Comparison of ENCODE assay signal across 8 cellular contexts in genomic region chr19:10471909-10472308, GRCh38. TPM values are rescaled to one million over a fixed set of nuclear protein-coding genes. Genes with fewer than 3 reads are reported as not detected.
A peak's percentile ranks its signal among the peaks of the same experiment; 100 is the strongest.
DNase-seq lines count a peak whose midpoint lies in the region; ATAC-seq and TF ChIP-seq lines count a peak whose summit lies in the region.

No MANE protein-coding gene starts in this region.

- H3K9me3 ChIP-seq in A673 (ENCODE audit: low read depth, low read length, poor library complexity, severe bottlenecking) = no peaks in the 10 kb centered on the region

- CTCF ChIA-PET in A673 (lab: Charles Lee) = interaction anchor here (0.6 kb wide), 1 partner anchor 67 kb away, joined by 8 read pairs; no protein-coding TSS in a partner anchor

- peak; percentile 69 for DNase-seq in A673 (ENCODE audit: low spot score)
- no peak for DNase-seq in GM10266 (ENCODE audit: extremely low spot score)
- DNase-seq in NCI-H526 (lab: John Stamatoyannopoulos, UW) = peak; percentile 11 to 62
- peak; percentile 63 for DNase-seq in dermis blood vessel endothelial cell
- peak; percentile 26 for DNase-seq in superior temporal gyrus (ENCODE audit: extremely low spot score)
- DNase-seq in occipital lobe (lab: John Stamatoyannopoulos, UW) = no peak
- no peak for DNase-seq in UCSD-AML1 (lab: John Stamatoyannopoulos, UW; ENCODE audit: unreplicated experiment)

- TF ChIP-seq CTCF in A673 (conservative IDR thresholded peaks at IDR 0.05; ENCODE audit: low read depth, low read length) = peak; percentile 68
- TF ChIP-seq CTCF in GM10266 (IDR thresholded peaks at IDR 0.05; ENCODE audit: control insufficient read depth, insufficient read depth, low read depth, missing control alignments) = peak; percentile 26

- H3K27me3 ChIP-seq in A673 (replicated peaks; ENCODE audit: insufficient read depth, low read depth, low read length, poor library complexity) = no peaks in the 10 kb centered on the region

- H3K36me3 ChIP-seq in A673 (ENCODE audit: insufficient read depth, low read length, poor library complexity, severe bottlenecking) = peaks cover 7% of the 10 kb centered on the region

- no peak overlapping the region for H3K4me3 ChIP-seq in A673 (ENCODE audit: low read depth, low read length, poor library complexity, severe bottlenecking)

- H3K4me1 ChIP-seq in A673 (ENCODE audit: insufficient read depth, low read length, poor library complexity, severe bottlenecking) = no peaks in the 10 kb centered on the region

- no peak overlapping the region for H3K27ac ChIP-seq in A673 (ENCODE audit: low read depth, low read length, poor library complexity, severe bottlenecking)

- no TSS peak for BruUV-seq in A673 (replicated peaks; lab: Mats Ljungman, UMichigan)

- POLR2A ChIA-PET in A673 (lab: Charles Lee; ENCODE audit: low non-redundant PET) = no interaction called here

- intact Hi-C loops in A673 (cut with micrococcal nuclease; ENCODE audit: unreplicated experiment) = no loop called here

- ATAC-seq in GM21717 (IDR thresholded peaks at IDR 0.05; ENCODE audit: unreplicated experiment) = no peak

RNA-seq across cellular contexts. Expression of gene KEAP1, which starts 31.2 kb away (rescaled TPM):
- total RNA-seq in A673 (2021) (112 TPM in 2 replicates), dermis blood vessel endothelial cell (125 and 147 TPM in 2 replicates), occipital lobe (32.9 TPM)

RNA-seq across cellular contexts. Expression of gene S1PR5, which starts 45.3 kb away (rescaled TPM):
- total RNA-seq in A673 (2021) (0.41 and 1.1 TPM in 2 replicates), dermis blood vessel endothelial cell (under 0.01 TPM in 1 of 2 replicates, not detected in the other), occipital lobe (0.31 TPM)

RNA-seq across cellular contexts. Expression of gene PDE4A, which starts 51.6 kb away (rescaled TPM):
- total RNA-seq in A673 (2021) (32.5 and 40.1 TPM in 2 replicates), dermis blood vessel endothelial cell (2.2 and 5.3 TPM in 2 replicates), occipital lobe (5.6 TPM)

Comparison
In these comparisons a context has a peak if more than half of its experiments do, and no peak if none do; other contexts are left out.
1. DNase-seq: peak in A673 (single experiment), NCI-H526 (2 of 2), dermis blood vessel endothelial cell (single experiment) and superior temporal gyrus (single experiment); none in GM10266 (single experiment), occipital lobe (single experiment) and UCSD-AML1 (single experiment).